26 cellular contexts compared by ENCODE assay signal in the genomic region with DNA sequence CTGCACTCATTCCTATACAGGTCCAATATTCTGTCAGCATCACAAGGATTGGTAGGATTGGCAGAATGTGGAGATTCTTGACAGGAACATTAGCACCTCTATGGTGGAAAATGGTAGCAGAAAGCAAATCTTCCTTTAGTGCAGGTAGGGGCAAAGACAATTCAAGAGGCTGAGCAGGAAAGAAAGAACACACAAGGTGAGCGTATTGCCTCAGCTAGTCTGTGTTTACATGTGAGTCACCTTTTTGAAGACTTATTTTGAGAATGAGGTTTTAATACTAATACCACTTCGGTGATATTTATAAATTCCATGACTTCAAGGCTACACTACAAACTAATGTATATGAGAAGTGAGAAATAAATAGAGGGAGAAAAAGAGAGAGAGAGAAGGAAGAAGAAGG.
"Had no signal": no experiment of that assay in that cellular context is flagged by ENCODE, and none has a peak within 500 bp of the region (broad histone marks: within the 10 kb centered on the region; RNA-seq: fewer than 3 reads in every experiment).

No MANE protein-coding gene starts in this region.

- H3K27me3 Mint-ChIP-seq: activated CD8-positive, alpha-beta memory T cell treated with anti-CD3 and anti-CD28 coated beads, Interleukin-2, amount 10 ng/mL, durations not matched to agents 7 days and 5 days; activated naive CD4-positive, alpha-beta T cell treated with anti-CD3 and anti-CD28 coated beads, Interleukin-2, amount 50 U/mL, for 24 hours; activated T-cell treated with anti-CD3 and anti-CD28 coated beads, Interleukin-2, amount 50 U/mL, for 24 hours had no signal

- DNase-seq: activated CD4-positive, alpha-beta T cell treated with anti-CD3 and anti-CD28 coated beads for 48 hours; activated CD4-positive, alpha-beta T cell treated with anti-CD3 and anti-CD28 coated beads, Interleukin-2, amount 50 U/mL, for 48 hours; activated CD4-positive, CD25-positive, alpha-beta regulatory T cell treated with anti-CD3 and anti-CD28 coated beads, Interleukin-2, amount 50 U/mL, for 72 hours; activated CD8-positive, alpha-beta memory T cell treated with anti-CD3 and anti-CD28 coated beads, Interleukin-2, amount 10 ng/mL, durations not matched to agents 7 days and 5 days; activated effector memory CD4-positive, alpha-beta T cell treated with Interleukin-2 at 50 U/mL for 16 hours; activated naive CD4-positive, alpha-beta T cell; activated T-cell treated with anti-CD3 and anti-CD28 coated beads, Interleukin-2, amount 50 U/mL, for 24 hours; amygdala; cerebellar nuclear complex; NCI-H1048; NCI-H146; NCI-H187 treated with DMSO at 0.1 percent for 48 hours; NCI-H2081 treated with DMSO at 0.1 percent for 48 hours; NCI-H2171; NCI-H2227 treated with DMSO at 0.1 percent for 48 hours; NCI-H446 treated with DMSO at 0.1 percent for 48 hours; NCI-H526; NCI-H774; SHP77 treated with DMSO at 0.1 percent for 48 hours; T-helper 9 cell had no signal

- H3K27ac Mint-ChIP-seq: activated CD8-positive, alpha-beta memory T cell treated with anti-CD3 and anti-CD28 coated beads, Interleukin-2, amount 10 ng/mL, durations not matched to agents 7 days and 5 days; activated naive CD4-positive, alpha-beta T cell treated with anti-CD3 and anti-CD28 coated beads, Interleukin-2, amount 50 U/mL, for 24 hours; activated T-cell treated with anti-CD3 and anti-CD28 coated beads, Interleukin-2, amount 50 U/mL, for 24 hours; activated T-helper 1 cell treated with anti-CD3 and anti-CD28 coated beads, Interleukin-12 subunit alpha, Interleukin-12 subunit beta, Interleukin-2, Interleukin-4 antibody, amounts not matched to agents 30 ng/mL and 10 ng/mL and 1 ng/mL, durations not matched to agents 14 hours and 24 hours and 36 hours; brain; T-helper 1 cell treated with Interleukin-12 subunit alpha and Interleukin-12 subunit beta and Interleukin-4 antibody, amounts not matched to agents 30 μg/mL and 1 μg/mL, for 36 hours; WTC11 had no signal

- H3K36me3 Mint-ChIP-seq: activated CD8-positive, alpha-beta memory T cell treated with anti-CD3 and anti-CD28 coated beads, Interleukin-2, amount 10 ng/mL, durations not matched to agents 7 days and 5 days; activated naive CD4-positive, alpha-beta T cell treated with anti-CD3 and anti-CD28 coated beads, Interleukin-2, amount 50 U/mL, for 24 hours; brain; WTC11 had no signal

- H3K9me3 Mint-ChIP-seq: brain had no signal

- ATAC-seq: activated CD8-positive, alpha-beta memory T cell treated with anti-CD3 and anti-CD28 coated beads, Interleukin-2, amount 10 ng/mL, durations not matched to agents 7 days and 5 days; Panc1; WTC11 had no signal

- H3K4me1 Mint-ChIP-seq: activated CD8-positive, alpha-beta memory T cell treated with anti-CD3 and anti-CD28 coated beads, Interleukin-2, amount 10 ng/mL, durations not matched to agents 7 days and 5 days; activated naive CD4-positive, alpha-beta T cell treated with anti-CD3 and anti-CD28 coated beads, Interleukin-2, amount 50 U/mL, for 24 hours; brain; WTC11 had no signal

- H3K4me3 Mint-ChIP-seq: activated CD8-positive, alpha-beta memory T cell treated with anti-CD3 and anti-CD28 coated beads, Interleukin-2, amount 10 ng/mL, durations not matched to agents 7 days and 5 days; activated naive CD4-positive, alpha-beta T cell treated with anti-CD3 and anti-CD28 coated beads, Interleukin-2, amount 50 U/mL, for 24 hours; activated T-cell treated with anti-CD3 and anti-CD28 coated beads, Interleukin-2, amount 50 U/mL, for 24 hours; activated T-helper 1 cell treated with anti-CD3 and anti-CD28 coated beads, Interleukin-12 subunit alpha, Interleukin-12 subunit beta, Interleukin-2, Interleukin-4 antibody, amounts not matched to agents 30 ng/mL and 10 ng/mL and 1 ng/mL, durations not matched to agents 14 hours and 24 hours and 36 hours; brain; T-helper 1 cell treated with Interleukin-12 subunit alpha and Interleukin-12 subunit beta and Interleukin-4 antibody, amounts not matched to agents 30 μg/mL and 1 μg/mL, for 36 hours; WTC11 had no signal
